15 cellular contexts compared by ENCODE assay signal in genomic region chr2:74846481-74846880, GRCh38. TPM values are rescaled to one million over a fixed set of nuclear protein-coding genes. Genes with fewer than 3 reads are reported as not detected.
A peak's percentile ranks its signal among the peaks of the same experiment; 100 is the strongest.
DNase-seq lines count a peak whose midpoint lies in the region; ATAC-seq and TF ChIP-seq lines count a peak whose summit lies in the region.
"Had no signal": no experiment of that assay in that cellular context is flagged by ENCODE, and none has a peak within 500 bp of the region (broad histone marks: within the 10 kb centered on the region; RNA-seq: fewer than 3 reads in every experiment).

No MANE protein-coding gene starts in this region.

- no peak for DNase-seq in activated naive CD8-positive, alpha-beta T cell treated with anti-CD3 and anti-CD28 coated beads, Interleukin-2, amount 10 ng/mL, durations not matched to agents 7 days and 5 days
- no peak for DNase-seq in activated naive CD8-positive, alpha-beta T cell treated with anti-CD3 and anti-CD28 coated beads, Interleukin-2, amount 50 U/mL, for 24 hours
- DNase-seq in PC-9 (no peak), hepatocyte (ENCODE audit: low spot score) (no peak), thoracic aorta (ENCODE audit: low spot score) (no peak)
- DNase-seq: activated CD8-positive, alpha-beta memory T cell treated with anti-CD3 and anti-CD28 coated beads for 24 hours; NCI-H1092 treated with DMSO at 0.1 percent for 48 hours; NCI-H446; T-helper 9 cell had no signal

- no peaks in the 10 kb centered on the region for H3K9me3 Mint-ChIP-seq in activated naive CD8-positive, alpha-beta T cell treated with anti-CD3 and anti-CD28 coated beads, Interleukin-2, amount 10 ng/mL, durations not matched to agents 7 days and 5 days
- H3K9me3 Mint-ChIP-seq in activated naive CD8-positive, alpha-beta T cell treated with anti-CD3 and anti-CD28 coated beads, Interleukin-2, amount 50 U/mL, for 24 hours, result no peaks in the 10 kb centered on the region

- H3K27ac ChIP-seq in PC-9, result peak overlapping the region; percentile 98
- peak overlapping the region; percentile 95 for H3K27ac ChIP-seq in hepatocyte
- peak overlapping the region; percentile 82 to 84 for H3K27ac ChIP-seq in thoracic aorta

- BruUV-seq in PC-9 (replicated peaks; lab: Mats Ljungman, UMichigan), result no TSS peak

- CTCF ChIA-PET in PC-9 (lab: Charles Lee), result interaction anchor here (0.6 kb wide), 1 partner anchor 130 kb away, joined by 3 read pairs; no protein-coding TSS in a partner anchor

- no peaks in the 10 kb centered on the region for H4K20me1 ChIP-seq in PC-9 (ENCODE audit: insufficient read depth)
- H4K20me1 ChIP-seq in hepatocyte (ENCODE audit: insufficient read depth, poor library complexity, severe bottlenecking), result no peaks in the 10 kb centered on the region

- intact Hi-C loops in PC-9 (cut with micrococcal nuclease; ENCODE audit: unreplicated experiment), result loop anchor here (10.0 kb wide), 1 partner anchor 342 kb away; the partner anchor contains the start of gene PCGF1

- no peaks in the 10 kb centered on the region for H3K36me3 ChIP-seq in PC-9 (ENCODE audit: low read depth)
- no peaks in the 10 kb centered on the region for H3K36me3 ChIP-seq in hepatocyte (replicated peaks; ENCODE audit: insufficient read depth, low read depth)
- no peaks in the 10 kb centered on the region for H3K36me3 ChIP-seq in thoracic aorta

- H3K4me1 Mint-ChIP-seq in activated naive CD8-positive, alpha-beta T cell treated with anti-CD3 and anti-CD28 coated beads, Interleukin-2, amount 10 ng/mL, durations not matched to agents 7 days and 5 days, result peaks cover 88% of the 10 kb centered on the region
- H3K4me1 Mint-ChIP-seq in activated naive CD8-positive, alpha-beta T cell treated with anti-CD3 and anti-CD28 coated beads, Interleukin-2, amount 50 U/mL, for 24 hours, result peaks cover 96% of the 10 kb centered on the region

- no peaks in the 10 kb centered on the region for H3K9me2 ChIP-seq in PC-9 (ENCODE audit: insufficient read depth)
- no peaks in the 10 kb centered on the region for H3K9me2 ChIP-seq in hepatocyte (replicated peaks; ENCODE audit: insufficient read depth)

- no peak for TF ChIP-seq CTCF in PC-9 (conservative IDR thresholded peaks at IDR 0.05)
- no peak for TF ChIP-seq CTCF in hepatocyte (IDR thresholded peaks at IDR 0.05; ENCODE audit: poor library complexity)
- TF ChIP-seq CTCF in thoracic aorta (IDR thresholded peaks at IDR 0.05), result no peak

- peak overlapping the region; percentile 2; the same call in 1 of the 2 replicates for H3K4me3 ChIP-seq in PC-9
- no peak overlapping the region for H3K4me3 ChIP-seq in hepatocyte
- H3K4me3 ChIP-seq in thoracic aorta, result no peak overlapping the region
- H3K4me3 ChIP-seq: coronary artery had no signal

- H3K4me1 ChIP-seq in PC-9 (replicated peaks; ENCODE audit: insufficient read depth), result peaks cover 99% of the 10 kb centered on the region
- peaks cover 57% of the 10 kb centered on the region for H3K4me1 ChIP-seq in hepatocyte (ENCODE audit: insufficient read depth)
- H3K4me1 ChIP-seq in thoracic aorta (ENCODE audit: control insufficient read depth in 1 of 2, low read depth in 2 of 2), result peaks cover 37 to 54% of the 10 kb centered on the region in 2 donors

- 90% methylated on average over 2 of the region's 2 CpGs for WGBS in hepatocyte (ENCODE audit: low lambda C conversion rate, missing lambda C conversion rate)

- ATAC-seq in activated naive CD8-positive, alpha-beta T cell treated with anti-CD3 and anti-CD28 coated beads, Interleukin-2, amount 10 ng/mL, durations not matched to agents 7 days and 5 days (ENCODE audit: low read depth), result no peak
- ATAC-seq in activated naive CD8-positive, alpha-beta T cell treated with anti-CD3 and anti-CD28 coated beads, Interleukin-2, amount 50 U/mL, for 24 hours, result no peak
- ATAC-seq in thoracic aorta (ENCODE audit: insufficient number of reproducible peaks, low FRiP score, low read depth), result no peak
- no peak for ATAC-seq in HG02610 (IDR thresholded peaks at IDR 0.05; ENCODE audit: unreplicated experiment)
- ATAC-seq in GM21737 (IDR thresholded peaks at IDR 0.05; ENCODE audit: unreplicated experiment), result no peak
- ATAC-seq in HG03521 (IDR thresholded peaks at IDR 0.05; ENCODE audit: unreplicated experiment), result no peak

- peaks cover 87% of the 10 kb centered on the region for H3K79me2 ChIP-seq in PC-9 (ENCODE audit: low read depth)
- peaks cover 53% of the 10 kb centered on the region for H3K79me2 ChIP-seq in hepatocyte

- peaks cover 83% of the 10 kb centered on the region for H3F3A ChIP-seq in PC-9 (ENCODE audit: insufficient read depth, low read depth)

- H3K4me3 Mint-ChIP-seq in activated naive CD8-positive, alpha-beta T cell treated with anti-CD3 and anti-CD28 coated beads, Interleukin-2, amount 10 ng/mL, durations not matched to agents 7 days and 5 days, result peak overlapping the region; percentile 12
- no peak overlapping the region for H3K4me3 Mint-ChIP-seq in activated naive CD8-positive, alpha-beta T cell treated with anti-CD3 and anti-CD28 coated beads, Interleukin-2, amount 50 U/mL, for 24 hours
- H3K4me3 Mint-ChIP-seq: B cell had no signal

- peaks cover 8% of the 10 kb centered on the region for H3K36me3 Mint-ChIP-seq in activated naive CD8-positive, alpha-beta T cell treated with anti-CD3 and anti-CD28 coated beads, Interleukin-2, amount 10 ng/mL, durations not matched to agents 7 days and 5 days
- peaks cover 51% of the 10 kb centered on the region for H3K36me3 Mint-ChIP-seq in activated naive CD8-positive, alpha-beta T cell treated with anti-CD3 and anti-CD28 coated beads, Interleukin-2, amount 50 U/mL, for 24 hours (ENCODE audit: low read depth)

- POLR2A ChIA-PET in activated naive CD8-positive, alpha-beta T cell treated with anti-CD3 and anti-CD28 coated beads, Interleukin-2, amount 10 ng/mL, durations not matched to agents 7 days and 5 days (lab: Charles Lee), result interaction anchor here (1.7 kb wide), 1 partner anchor 10 kb away, joined by 9 read pairs; no protein-coding TSS in a partner anchor
- POLR2A ChIA-PET in PC-9 (lab: Charles Lee; ENCODE audit: unreplicated experiment), result no interaction called here

- H2AFZ ChIP-seq in PC-9 (no peak overlapping the region), hepatocyte (no peak overlapping the region)

- H3K9me3 ChIP-seq in PC-9 (ENCODE audit: insufficient read depth, low read depth) (no peaks in the 10 kb centered on the region), hepatocyte (ENCODE audit: low read depth) (no peaks in the 10 kb centered on the region), thoracic aorta (no peaks in the 10 kb centered on the region)

- H3K4me2 ChIP-seq in PC-9 (peak overlapping the region; percentile 81), hepatocyte (no peak overlapping the region)

- H3K27me3 Mint-ChIP-seq in activated naive CD8-positive, alpha-beta T cell treated with anti-CD3 and anti-CD28 coated beads, Interleukin-2, amount 10 ng/mL, durations not matched to agents 7 days and 5 days, result no peaks in the 10 kb centered on the region
- H3K27me3 Mint-ChIP-seq in activated naive CD8-positive, alpha-beta T cell treated with anti-CD3 and anti-CD28 coated beads, Interleukin-2, amount 50 U/mL, for 24 hours, result no peaks in the 10 kb centered on the region
- H3K27me3 Mint-ChIP-seq: B cell, progenitor cell of endocrine pancreas had no signal

- H3K27me3 ChIP-seq in PC-9 (ENCODE audit: insufficient read depth, low read depth) (no peaks in the 10 kb centered on the region), hepatocyte (no peaks in the 10 kb centered on the region), thoracic aorta (replicated peaks; ENCODE audit: insufficient read depth) (no peaks in the 10 kb centered on the region)

- H3K27ac Mint-ChIP-seq in activated naive CD8-positive, alpha-beta T cell treated with anti-CD3 and anti-CD28 coated beads, Interleukin-2, amount 10 ng/mL, durations not matched to agents 7 days and 5 days, result no peak overlapping the region
- H3K27ac Mint-ChIP-seq in activated naive CD8-positive, alpha-beta T cell treated with anti-CD3 and anti-CD28 coated beads, Interleukin-2, amount 50 U/mL, for 24 hours, result no peak overlapping the region
- H3K27ac Mint-ChIP-seq: progenitor cell of endocrine pancreas had no signal

RNA-seq across cellular contexts. Expression of gene HK2, which starts 12.6 kb away (rescaled TPM):
- 10 to 100 TPM; 39.8 to 40.9 TPM for total RNA-seq in activated naive CD8-positive, alpha-beta T cell treated with anti-CD3 and anti-CD28 coated beads, Interleukin-2, amount 10 ng/mL, durations not matched to agents 7 days and 5 days
- 7.8 and 13.5 TPM in 2 replicates for total RNA-seq in PC-9 (2021)
- total RNA-seq in hepatocyte, result 25.6 and 37.3 TPM in 2 replicates
- 21.1 and 25.4 TPM in 2 replicates for polyA plus RNA-seq in hepatocyte
- total RNA-seq in thoracic aorta, result 10 to 100 TPM in 1 of 2 donors, 1 to 10 TPM in 1; 6.9 to 13.4 TPM
